8 cellular contexts compared by ENCODE assay signal in genomic region chr20:47500082-47500481, GRCh38. TPM values are rescaled to one million over a fixed set of nuclear protein-coding genes. Genes with fewer than 3 reads are reported as not detected.
DNase-seq lines count a peak whose midpoint lies in the region; ATAC-seq and TF ChIP-seq lines count a peak whose summit lies in the region.
"Not testable (repeated sequence)": the region's sequence is repeated elsewhere in the genome, so short reads cannot be mapped to it uniquely, and the experiment has no call there.

No MANE protein-coding gene starts in this region.

- not testable (repeated sequence) for H3K9me3 Mint-ChIP-seq in CD8-positive, alpha-beta memory T cell; activated CD8-positive, alpha-beta memory T cell treated with anti-CD3 and anti-CD28 coated beads, Interleukin-2, amount 10 ng/mL, durations not matched to agents 7 days and 5 days (ENCODE audit: low read depth); activated naive CD8-positive, alpha-beta T cell treated with anti-CD3 and anti-CD28 coated beads for 36 hours; natural killer cell treated with Interleukin-12 subunit alpha and Interleukin-12 subunit beta and Interleukin-15 and Interleukin-18, amount 100 ng/mL, for 72 hours; stimulated activated naive CD8-positive, alpha-beta T cell treated with anti-CD3 and anti-CD28 coated beads, Interleukin-15, amount 100 ng/mL, for 72 hours

- H3K9me3 ChIP-seq in CD8-positive, alpha-beta memory T cell (ENCODE audit: low read length); Karpas-422 (ENCODE audit: low read length); T-helper 17 cell (ENCODE audit: control insufficient read depth, low read length, poor library complexity, severe bottlenecking): not testable (repeated sequence)
- peaks cover 12% of the 10 kb centered on the region for H3K9me3 ChIP-seq in left ventricle myocardium inferior (replicated peaks)

- H3K4me3 Mint-ChIP-seq in CD8-positive, alpha-beta memory T cell, result peak overlapping the region in 6 of 7 donors; percentile 13 to 99 (median 97)
- not testable (repeated sequence) for H3K4me3 Mint-ChIP-seq in T-helper 17 cell
- H3K4me3 Mint-ChIP-seq in activated CD8-positive, alpha-beta memory T cell treated with anti-CD3 and anti-CD28 coated beads, Interleukin-2, amount 10 ng/mL, durations not matched to agents 7 days and 5 days, result peak overlapping the region; percentile 96
- H3K4me3 Mint-ChIP-seq in activated naive CD8-positive, alpha-beta T cell treated with anti-CD3 and anti-CD28 coated beads for 36 hours, result peak overlapping the region; percentile 99
- H3K4me3 Mint-ChIP-seq in natural killer cell treated with Interleukin-12 subunit alpha and Interleukin-12 subunit beta and Interleukin-15 and Interleukin-18, amount 100 ng/mL, for 72 hours, result peak overlapping the region; percentile 96
- peak overlapping the region; percentile 85 to 97 for H3K4me3 Mint-ChIP-seq in stimulated activated naive CD8-positive, alpha-beta T cell treated with anti-CD3 and anti-CD28 coated beads, Interleukin-15, amount 100 ng/mL, for 72 hours

- peaks cover 0 to 14% (median 0%) of the 10 kb centered on the region in 3 donors for H3K36me3 Mint-ChIP-seq in CD8-positive, alpha-beta memory T cell
- not testable (repeated sequence) for H3K36me3 Mint-ChIP-seq in T-helper 17 cell (ENCODE audit: low read depth); natural killer cell treated with Interleukin-12 subunit alpha and Interleukin-12 subunit beta and Interleukin-15 and Interleukin-18, amount 100 ng/mL, for 72 hours
- peaks cover 20% of the 10 kb centered on the region for H3K36me3 Mint-ChIP-seq in activated CD8-positive, alpha-beta memory T cell treated with anti-CD3 and anti-CD28 coated beads, Interleukin-2, amount 10 ng/mL, durations not matched to agents 7 days and 5 days
- H3K36me3 Mint-ChIP-seq in activated naive CD8-positive, alpha-beta T cell treated with anti-CD3 and anti-CD28 coated beads for 36 hours, result peaks cover 38% of the 10 kb centered on the region

- H3K9ac ChIP-seq in Karpas-422 (ENCODE audit: low read length), result peak overlapping the region; percentile 97; the same call in 1 of the 2 replicates

- H4K20me1 ChIP-seq in Karpas-422 (ENCODE audit: insufficient read depth, low read depth, low read length), result not testable (repeated sequence)

- peak overlapping the region; percentile 97 for H3K4me2 ChIP-seq in Karpas-422 (ENCODE audit: low read depth, low read length, poor library complexity, severe bottlenecking)

- CTCF ChIA-PET in CD8-positive, alpha-beta memory T cell (lab: Charles Lee), result not testable (repeated sequence)
- CTCF ChIA-PET in activated CD8-positive, alpha-beta memory T cell treated with anti-CD3 and anti-CD28 coated beads, Interleukin-2, amount 10 ng/mL, durations not matched to agents 7 days and 5 days (lab: Charles Lee), result interaction anchor here (3.6 to 5.8 kb wide), 2 partner anchors 12 to 116 kb away, joined by 15 to 38 read pairs; no protein-coding TSS in a partner anchor

- not testable (repeated sequence) for H3K36me3 ChIP-seq in CD8-positive, alpha-beta memory T cell (ENCODE audit: insufficient read depth, low read length); Karpas-422 (ENCODE audit: insufficient read depth, low read length); left ventricle myocardium inferior

- H3K27ac Mint-ChIP-seq in CD8-positive, alpha-beta memory T cell, result peak overlapping the region in 5 of 8 donors; percentile 17 to 93 (median 92)
- peak overlapping the region; percentile 47 for H3K27ac Mint-ChIP-seq in T-helper 17 cell
- peak overlapping the region; percentile 91 for H3K27ac Mint-ChIP-seq in activated CD8-positive, alpha-beta memory T cell treated with anti-CD3 and anti-CD28 coated beads, Interleukin-2, amount 10 ng/mL, durations not matched to agents 7 days and 5 days
- H3K27ac Mint-ChIP-seq in activated naive CD8-positive, alpha-beta T cell treated with anti-CD3 and anti-CD28 coated beads for 36 hours, result not testable (repeated sequence)
- H3K27ac Mint-ChIP-seq in natural killer cell treated with Interleukin-12 subunit alpha and Interleukin-12 subunit beta and Interleukin-15 and Interleukin-18, amount 100 ng/mL, for 72 hours, result peak overlapping the region in 1 of 2 donors; percentile 87
- peak overlapping the region in 1 of 2 donors; percentile 43 for H3K27ac Mint-ChIP-seq in stimulated activated naive CD8-positive, alpha-beta T cell treated with anti-CD3 and anti-CD28 coated beads, Interleukin-15, amount 100 ng/mL, for 72 hours

- not testable (repeated sequence) for H3K4me3 ChIP-seq in CD8-positive, alpha-beta memory T cell (ENCODE audit: low read length); Karpas-422 (ENCODE audit: low read length); left ventricle myocardium inferior

- not testable (repeated sequence) for H3K27ac ChIP-seq in CD8-positive, alpha-beta memory T cell (ENCODE audit: low read depth, low read length); Karpas-422 (ENCODE audit: low read length)
- H3K27ac ChIP-seq in left ventricle myocardium inferior (replicated peaks), result peak overlapping the region; percentile 98

- H2AFZ ChIP-seq in Karpas-422 (ENCODE audit: low read length), result peak overlapping the region; percentile 10; the same call in 1 of the 2 replicates

- ATAC-seq in T-helper 17 cell; activated CD8-positive, alpha-beta memory T cell treated with anti-CD3 and anti-CD28 coated beads, Interleukin-2, amount 10 ng/mL, durations not matched to agents 7 days and 5 days; natural killer cell treated with Interleukin-12 subunit alpha and Interleukin-12 subunit beta and Interleukin-15 and Interleukin-18, amount 100 ng/mL, for 72 hours; stimulated activated naive CD8-positive, alpha-beta T cell treated with anti-CD3 and anti-CD28 coated beads, Interleukin-15, amount 100 ng/mL, for 72 hours: not testable (repeated sequence)

- peaks cover 31% of the 10 kb centered on the region for H3K79me2 ChIP-seq in Karpas-422 (ENCODE audit: low read length)

- peaks cover 23% of the 10 kb centered on the region for H3K4me1 ChIP-seq in CD8-positive, alpha-beta memory T cell (ENCODE audit: insufficient read depth, low read length)
- H3K4me1 ChIP-seq in Karpas-422 (ENCODE audit: low read length) (peaks cover 35% of the 10 kb centered on the region), left ventricle myocardium inferior (peaks cover 45% of the 10 kb centered on the region)

- intact Hi-C loops in left ventricle myocardium inferior (cut with micrococcal nuclease), result loop anchor here (10.0 kb wide), 1 partner anchor 115 kb away; no protein-coding TSS in a partner anchor

- H3K27me3 ChIP-seq in CD8-positive, alpha-beta memory T cell (ENCODE audit: insufficient read depth, low read length, poor library complexity, severe bottlenecking); Karpas-422 (ENCODE audit: low read length); left ventricle myocardium inferior (ENCODE audit: low read depth): not testable (repeated sequence)

- not testable (repeated sequence) for TF ChIP-seq CTCF in left ventricle myocardium inferior (IDR thresholded peaks at IDR 0.05; ENCODE audit: borderline replicate concordance)

- peaks cover 28 to 49% (median 40%) of the 10 kb centered on the region in 3 donors for H3K4me1 Mint-ChIP-seq in CD8-positive, alpha-beta memory T cell
- H3K4me1 Mint-ChIP-seq in T-helper 17 cell, result peaks cover 32% of the 10 kb centered on the region
- H3K4me1 Mint-ChIP-seq in activated CD8-positive, alpha-beta memory T cell treated with anti-CD3 and anti-CD28 coated beads, Interleukin-2, amount 10 ng/mL, durations not matched to agents 7 days and 5 days, result peaks cover 50% of the 10 kb centered on the region
- H3K4me1 Mint-ChIP-seq in activated naive CD8-positive, alpha-beta T cell treated with anti-CD3 and anti-CD28 coated beads for 36 hours, result peaks cover 33% of the 10 kb centered on the region
- peaks cover 33 to 48% of the 10 kb centered on the region in 2 donors for H3K4me1 Mint-ChIP-seq in natural killer cell treated with Interleukin-12 subunit alpha and Interleukin-12 subunit beta and Interleukin-15 and Interleukin-18, amount 100 ng/mL, for 72 hours (ENCODE audit: low read depth in 2 of 2)
- peaks cover 49% of the 10 kb centered on the region for H3K4me1 Mint-ChIP-seq in stimulated activated naive CD8-positive, alpha-beta T cell treated with anti-CD3 and anti-CD28 coated beads, Interleukin-15, amount 100 ng/mL, for 72 hours

- not testable (repeated sequence) for H3K27me3 Mint-ChIP-seq in CD8-positive, alpha-beta memory T cell; T-helper 17 cell; activated CD8-positive, alpha-beta memory T cell treated with anti-CD3 and anti-CD28 coated beads, Interleukin-2, amount 10 ng/mL, durations not matched to agents 7 days and 5 days; activated naive CD8-positive, alpha-beta T cell treated with anti-CD3 and anti-CD28 coated beads for 36 hours; natural killer cell treated with Interleukin-12 subunit alpha and Interleukin-12 subunit beta and Interleukin-15 and Interleukin-18, amount 100 ng/mL, for 72 hours; stimulated activated naive CD8-positive, alpha-beta T cell treated with anti-CD3 and anti-CD28 coated beads, Interleukin-15, amount 100 ng/mL, for 72 hours

- not testable (repeated sequence) for H3K9me2 ChIP-seq in Karpas-422 (replicated peaks; ENCODE audit: insufficient read depth, low read length)

- POLR2A ChIA-PET in CD8-positive, alpha-beta memory T cell (lab: Charles Lee), result not testable (repeated sequence)

- not testable (repeated sequence) for DNase-seq in CD8-positive, alpha-beta memory T cell; Karpas-422; T-helper 17 cell; activated CD8-positive, alpha-beta memory T cell treated with anti-CD3 and anti-CD28 coated beads, Interleukin-2, amount 10 ng/mL, durations not matched to agents 7 days and 5 days; activated naive CD8-positive, alpha-beta T cell treated with anti-CD3 and anti-CD28 coated beads for 36 hours; left ventricle myocardium inferior; natural killer cell treated with Interleukin-12 subunit alpha and Interleukin-12 subunit beta and Interleukin-15 and Interleukin-18, amount 100 ng/mL, for 72 hours (ENCODE audit: low spot score); stimulated activated naive CD8-positive, alpha-beta T cell treated with anti-CD3 and anti-CD28 coated beads, Interleukin-15, amount 100 ng/mL, for 72 hours

RNA-seq across cellular contexts. Expression of gene NCOA3, which starts 1.6 kb away (rescaled TPM):
- 10 to 100 TPM; 92.4 to 93.8 TPM for total RNA-seq in CD8-positive, alpha-beta memory T cell
- 23.8 TPM for polyA plus RNA-seq in CD8-positive, alpha-beta memory T cell
- 67.2 and 90.0 TPM in 2 replicates for total RNA-seq in Karpas-422 (2014; rRNA removed; shearing (Covaris generic); ENCODE audit: low replicate concordance)
- 10 to 100 TPM; 55.4 to 58.2 TPM for total RNA-seq in T-helper 17 cell
- 10 to 100 TPM; 74.9 to 75.8 TPM for total RNA-seq in activated CD8-positive, alpha-beta memory T cell treated with anti-CD3 and anti-CD28 coated beads, Interleukin-2, amount 10 ng/mL, durations not matched to agents 7 days and 5 days
- 10 to 100 TPM; 58.1 to 66.4 TPM for total RNA-seq in activated naive CD8-positive, alpha-beta T cell treated with anti-CD3 and anti-CD28 coated beads for 36 hours
- total RNA-seq in left ventricle myocardium inferior, result 23.8 TPM
- 10 to 100 TPM; 63.6 to 66.6 TPM for total RNA-seq in natural killer cell treated with Interleukin-12 subunit alpha and Interleukin-12 subunit beta and Interleukin-15 and Interleukin-18, amount 100 ng/mL, for 72 hours
